10 cellular contexts compared by ENCODE assay signal in genomic region chr1:209673631-209674417, GRCh38. TPM values are rescaled to one million over a fixed set of nuclear protein-coding genes. Genes with fewer than 3 reads are reported as not detected.
DNase-seq lines count a peak whose midpoint lies in the region; ATAC-seq and TF ChIP-seq lines count a peak whose summit lies in the region.
"Had no signal": no experiment of that assay in that cellular context is flagged by ENCODE, and none has a peak within 500 bp of the region (broad histone marks: within the 10 kb centered on the region; RNA-seq: fewer than 3 reads in every experiment).

No MANE protein-coding gene starts in this region.

- H3K36me3 ChIP-seq in H7 (replicated peaks; ENCODE audit: control insufficient read depth, insufficient read depth, low read length): no peaks in the 10 kb centered on the region

- H3K4me3 ChIP-seq in NB4 (ENCODE audit: low read depth, low read length) (no peak overlapping the region), cardiac fibroblast (replicated peaks in 1 of 2; ENCODE audit: low read depth in 2 of 2, low read length in 2 of 2) (no peak overlapping the region), H7 (ENCODE audit: insufficient read depth, low read depth, low read length) (no peak overlapping the region)

- peaks cover 74% of the 10 kb centered on the region for H3K4me1 Mint-ChIP-seq in CD14-positive monocyte
- H3K4me1 Mint-ChIP-seq in naive thymus-derived CD8-positive, alpha-beta T cell: peaks cover 27 to 42% (median 32%) of the 10 kb centered on the region in 4 donors

- intact Hi-C loops in CD14-positive monocyte (cut with micrococcal nuclease): loop anchor here in 1 of 2 donors (2.0 to 10.0 kb wide), 3 partner anchors 17 to 93 kb away; no protein-coding TSS in a partner anchor

- no peak for ATAC-seq in naive thymus-derived CD8-positive, alpha-beta T cell
- no peak for ATAC-seq in HG03521 (IDR thresholded peaks at IDR 0.05; ENCODE audit: unreplicated experiment)
- ATAC-seq in HG03025 (IDR thresholded peaks at IDR 0.05; ENCODE audit: low FRiP score, unreplicated experiment): no peak

- peaks cover 51 to 58% (median 55%) of the 10 kb centered on the region in 3 donors for H3K27me3 Mint-ChIP-seq in CD14-positive monocyte (ENCODE audit: low read depth in 3 of 3)
- H3K27me3 Mint-ChIP-seq in naive thymus-derived CD8-positive, alpha-beta T cell: peaks cover 28 to 65% (median 61%) of the 10 kb centered on the region in 5 donors

- peaks cover 4 to 31% (median 15%) of the 10 kb centered on the region in 7 donors for H3K9me3 Mint-ChIP-seq in CD14-positive monocyte
- H3K9me3 Mint-ChIP-seq in naive thymus-derived CD8-positive, alpha-beta T cell: peaks cover 0 to 9% (median 0%) of the 10 kb centered on the region in 9 donors

- peaks cover 53% of the 10 kb centered on the region for H3K27me3 ChIP-seq in H7 (ENCODE audit: control insufficient read depth, insufficient read depth, low read length)

- H3K27ac Mint-ChIP-seq in CD14-positive monocyte: peak overlapping the region; percentile 92 to 98 (median 96)
- H3K27ac Mint-ChIP-seq in naive thymus-derived CD8-positive, alpha-beta T cell: peak overlapping the region in 1 of 10 donors; percentile 13

- TF ChIP-seq POLR2A in NB4 (IDR thresholded peaks at IDR 0.05; ENCODE audit: extremely low read depth, insufficient read length): no peak

- TF ChIP-seq CTCF in CD14-positive monocyte (IDR thresholded peaks at IDR 0.05) (no peak), NB4 (IDR thresholded peaks at IDR 0.05; ENCODE audit: low read depth, low read length) (no peak), cardiac fibroblast (IDR thresholded peaks at IDR 0.05; ENCODE audit: low read depth, low read length) (no peak), GM10266 (IDR thresholded peaks at IDR 0.05; ENCODE audit: control insufficient read depth, insufficient read depth, low read depth, missing control alignments) (no peak)

- H3K4me3 Mint-ChIP-seq in CD14-positive monocyte: peak overlapping the region; percentile 94 to 96
- H3K4me3 Mint-ChIP-seq in naive thymus-derived CD8-positive, alpha-beta T cell: peak overlapping the region in 6 of 10 donors; percentile 7 to 85 (median 61)

- POLR2A ChIA-PET in naive thymus-derived CD8-positive, alpha-beta T cell (lab: Charles Lee): no interaction called here

- peaks cover 13 to 46% of the 10 kb centered on the region in 2 donors for H3K36me3 Mint-ChIP-seq in CD14-positive monocyte
- no peaks in the 10 kb centered on the region for H3K36me3 Mint-ChIP-seq in naive thymus-derived CD8-positive, alpha-beta T cell

- peak; percentile 82 for DNase-seq in CD14-positive monocyte (ENCODE audit: low spot score)
- peak; percentile 69 for DNase-seq in NB4 (ENCODE audit: low read depth)
- DNase-seq in cardiac fibroblast (ENCODE audit: low read depth in 2 of 2): peak; percentile 39 to 52
- no peak for DNase-seq in naive thymus-derived CD8-positive, alpha-beta T cell
- DNase-seq in GM10266 (ENCODE audit: extremely low spot score): no peak
- DNase-seq in H7: no peak
- DNase-seq: KG1, NCI-H748 treated with DMSO at 0.1 percent for 48 hours had no signal

RNA-seq across cellular contexts. Expression of gene G0S2, which starts 1.4 kb away (rescaled TPM):
- 100 to 1,000 TPM; 176 to 373 TPM for polyA plus RNA-seq in CD14-positive monocyte
- not detected for total RNA-seq in naive thymus-derived CD8-positive, alpha-beta T cell
- not detected for polyA plus RNA-seq in naive thymus-derived CD8-positive, alpha-beta T cell
- total RNA-seq in H7 (2014; rRNA removed; shearing (Covaris generic)): 0.48 and 0.74 TPM in 2 replicates

RNA-seq across cellular contexts. Expression of gene LAMB3, which starts 21.6 kb away (rescaled TPM):
- polyA plus RNA-seq in CD14-positive monocyte: under 1 TPM; 0.30 to 0.67 TPM
- total RNA-seq in naive thymus-derived CD8-positive, alpha-beta T cell: under 1 TPM; 0.73 to 0.93 TPM
- under 1 TPM in 2 of 3 donors, not detected in 1; 0.42 to 0.86 TPM for polyA plus RNA-seq in naive thymus-derived CD8-positive, alpha-beta T cell
- total RNA-seq in H7 (2014; rRNA removed; shearing (Covaris generic)): 0.45 and 1.0 TPM in 2 replicates

RNA-seq across cellular contexts. Expression of gene HSD11B1, which starts 30.8 kb away (rescaled TPM):
- polyA plus RNA-seq in CD14-positive monocyte: not detected
- not detected for total RNA-seq in naive thymus-derived CD8-positive, alpha-beta T cell
- polyA plus RNA-seq in naive thymus-derived CD8-positive, alpha-beta T cell: under 1 TPM in 1 of 3 donors, not detected in 2; 0.30 TPM
- not detected in 2 replicates for total RNA-seq in H7 (2014; rRNA removed; shearing (Covaris generic))

Comparison
In these comparisons a context has a peak if more than half of its experiments do, and no peak if none do; other contexts are left out.
1. DNase-seq: peak in CD14-positive monocyte (single experiment), NB4 (single experiment) and cardiac fibroblast (2 of 2); none in naive thymus-derived CD8-positive, alpha-beta T cell (0 of 10), GM10266 (single experiment) and H7 (single experiment).